ENCODE assay signal across 1 cellular context in the genomic region with DNA sequence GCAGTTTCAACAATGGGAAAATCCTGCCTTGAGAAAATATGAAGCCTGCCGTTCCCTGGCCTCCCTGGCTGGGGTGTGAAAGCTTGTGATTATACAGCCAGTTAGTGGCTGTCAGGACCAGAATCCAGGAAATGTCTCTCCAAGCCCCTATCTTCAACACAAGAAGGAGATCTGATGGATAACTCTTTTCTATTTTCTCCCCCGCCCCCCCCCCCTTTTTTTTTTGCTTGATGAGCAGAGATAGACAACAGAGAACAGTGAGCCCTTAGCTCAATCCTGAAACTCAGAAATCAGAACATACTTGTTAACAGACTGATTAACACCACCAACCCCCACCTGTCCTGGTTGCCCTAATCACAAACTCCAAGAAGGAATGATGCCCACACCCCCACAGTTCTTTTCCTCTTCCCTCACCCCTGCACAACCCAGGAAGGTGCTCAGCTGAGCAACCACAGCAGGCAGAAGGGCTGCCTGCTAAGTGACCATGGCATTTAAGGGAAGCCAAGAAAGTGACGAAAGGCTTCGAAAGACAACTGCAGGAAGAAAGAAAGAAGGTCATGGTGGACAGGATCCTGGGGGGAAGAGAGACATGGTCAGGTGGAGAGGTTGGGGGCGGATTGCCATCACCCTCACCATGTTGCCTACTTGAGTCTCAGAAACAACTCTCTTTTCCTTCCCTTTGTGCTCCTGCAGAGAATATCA.
TF ChIP-seq lines count a peak whose summit lies in the region.

No MANE protein-coding gene starts in this region.

TF ChIP-seq in GM12878, 131 proteins besides CTCF, POLR2A, EP300 and RAD21:
- no peak for TF ChIP-seq RFX5 (IDR thresholded peaks at IDR 0.05; ENCODE audit: low read depth, low read length)
- peak in 1 of 2 experiments; percentile 58; a peak in 1 of 3 replicates for TF ChIP-seq EGR1 (IDR thresholded peaks at IDR 0.05; ENCODE audit: borderline replicate concordance in 1 of 2, low read depth in 2 of 2, low read length in 2 of 2)
- TF ChIP-seq EED (IDR thresholded peaks at IDR 0.05; ENCODE audit: low read depth): 0 out of 2 replicates have a peak, but pooled peaks have one; percentile 5
- no peak for TF ChIP-seq LARP7 (IDR thresholded peaks at IDR 0.05)
